ENCODE assay signal across 8 cellular contexts in genomic region chr10:32367793-32368453, GRCh38. TPM values are rescaled to one million over a fixed set of nuclear protein-coding genes. Genes with fewer than 3 reads are reported as not detected.
A peak's percentile ranks its signal among the peaks of the same experiment; 100 is the strongest.
DNase-seq lines count a peak whose midpoint lies in the region; ATAC-seq and TF ChIP-seq lines count a peak whose summit lies in the region.

No MANE protein-coding gene starts in this region.

- H3K9me3 Mint-ChIP-seq in activated CD4-positive, alpha-beta memory T cell treated with anti-CD3 and anti-CD28 coated beads, Interleukin-2, amount 10 ng/mL, durations not matched to agents 7 days and 5 days: no peaks in the 10 kb centered on the region
- no peaks in the 10 kb centered on the region for H3K9me3 Mint-ChIP-seq in memory B cell

- H3K4me3 Mint-ChIP-seq in activated CD4-positive, alpha-beta memory T cell treated with anti-CD3 and anti-CD28 coated beads, Interleukin-2, amount 10 ng/mL, durations not matched to agents 7 days and 5 days: no peak overlapping the region
- peak overlapping the region; percentile 11 for H3K4me3 Mint-ChIP-seq in memory B cell

- DNase-seq in AG08395 (ENCODE audit: low spot score) (peak; percentile 67), NCI-H345 (lab: John Stamatoyannopoulos, UW) (peak; percentile 14), ecto neural progenitor cell (ENCODE audit: low spot score) (peak; percentile 55), memory B cell (ENCODE audit: low spot score in 2 of 2) (peak; percentile 53 to 67)
- peak; percentile 77 for DNase-seq in activated CD4-positive, alpha-beta memory T cell treated with anti-CD3 and anti-CD28 coated beads, Interleukin-2, amount 10 ng/mL, durations not matched to agents 7 days and 5 days
- peak; percentile 22 for DNase-seq in stimulated activated CD8-positive, alpha-beta memory T cell treated with anti-CD3 and anti-CD28 coated beads, Interleukin-15, amount 100 ng/mL, for 24 hours (ENCODE audit: low read depth)

- ATAC-seq in GM18505 (IDR thresholded peaks at IDR 0.05; ENCODE audit: unreplicated experiment) (peak; percentile 56), memory B cell (ENCODE audit: low read depth) (peak; percentile 65), HG03460 (IDR thresholded peaks at IDR 0.05; ENCODE audit: unreplicated experiment) (no peak)

- POLR2A ChIA-PET in activated CD4-positive, alpha-beta memory T cell treated with anti-CD3 and anti-CD28 coated beads, Interleukin-2, amount 10 ng/mL, durations not matched to agents 7 days and 5 days (lab: Charles Lee): interaction anchor here (1.0 to 3.2 kb wide), 5 partner anchors 10 to 23 kb away, joined by 3 to 25 read pairs (median 10); no protein-coding TSS in a partner anchor

- CTCF ChIA-PET in activated CD4-positive, alpha-beta memory T cell treated with anti-CD3 and anti-CD28 coated beads, Interleukin-2, amount 10 ng/mL, durations not matched to agents 7 days and 5 days (lab: Charles Lee): interaction anchor here (0.7 to 2.9 kb wide), 8 partner anchors 9 to 114 kb away, joined by 3 to 28 read pairs (median 7); no protein-coding TSS in a partner anchor

- peak overlapping the region; percentile 4 for H3K27ac Mint-ChIP-seq in activated CD4-positive, alpha-beta memory T cell treated with anti-CD3 and anti-CD28 coated beads, Interleukin-2, amount 10 ng/mL, durations not matched to agents 7 days and 5 days
- H3K27ac Mint-ChIP-seq in memory B cell: peak overlapping the region; percentile 25

- H3K4me1 Mint-ChIP-seq in activated CD4-positive, alpha-beta memory T cell treated with anti-CD3 and anti-CD28 coated beads, Interleukin-2, amount 10 ng/mL, durations not matched to agents 7 days and 5 days: peaks cover 40% of the 10 kb centered on the region
- H3K4me1 Mint-ChIP-seq in memory B cell: peaks cover 19% of the 10 kb centered on the region

- peaks cover 19% of the 10 kb centered on the region for H3K36me3 Mint-ChIP-seq in activated CD4-positive, alpha-beta memory T cell treated with anti-CD3 and anti-CD28 coated beads, Interleukin-2, amount 10 ng/mL, durations not matched to agents 7 days and 5 days (ENCODE audit: low read depth)
- H3K36me3 Mint-ChIP-seq in memory B cell: peaks cover 2% of the 10 kb centered on the region

- TF ChIP-seq POLR2A in GM18505 (IDR thresholded peaks at IDR 0.05; ENCODE audit: borderline replicate concordance, extremely low read depth, insufficient read depth, insufficient read length): no peak

- no peaks in the 10 kb centered on the region for H3K27me3 Mint-ChIP-seq in activated CD4-positive, alpha-beta memory T cell treated with anti-CD3 and anti-CD28 coated beads, Interleukin-2, amount 10 ng/mL, durations not matched to agents 7 days and 5 days
- no peaks in the 10 kb centered on the region for H3K27me3 Mint-ChIP-seq in memory B cell

RNA-seq across cellular contexts. Expression of gene EPC1, which starts 21.0 kb away (rescaled TPM):
- 10 to 100 TPM; 41.6 to 43.0 TPM for total RNA-seq in activated CD4-positive, alpha-beta memory T cell treated with anti-CD3 and anti-CD28 coated beads, Interleukin-2, amount 10 ng/mL, durations not matched to agents 7 days and 5 days

Comparison
In these comparisons a context has a peak if more than half of its experiments do, and no peak if none do; other contexts are left out.
1. DNase-seq: peak in every context shown above with its lines; median percentile 77 in activated CD4-positive, alpha-beta memory T cell treated with anti-CD3 and anti-CD28 coated beads, Interleukin-2, amount 10 ng/mL, durations not matched to agents 7 days and 5 days; 67 in AG08395; 60 in memory B cell; 55 in ecto neural progenitor cell; 22 in stimulated activated CD8-positive, alpha-beta memory T cell treated with anti-CD3 and anti-CD28 coated beads, Interleukin-15, amount 100 ng/mL, for 24 hours; 14 in NCI-H345.